1 cellular context compared by ENCODE assay signal in genomic region chr17:47299239-47299910, GRCh38.
TF ChIP-seq lines count a peak whose summit lies in the region.

No MANE protein-coding gene starts in this region.

TF ChIP-seq in HepG2, 621 proteins besides CTCF, POLR2A, EP300 and RAD21:
- no peak for TF ChIP-seq IKZF4 (CRISPR knock-in tag; IDR thresholded peaks at IDR 0.05; ENCODE audit: borderline replicate concordance, low read depth, not compliant biosample characterization)
- no peak for TF ChIP-seq MXD4 (CRISPR knock-in tag; IDR thresholded peaks at IDR 0.05)
- TF ChIP-seq THAP7 (CRISPR knock-in tag; IDR thresholded peaks at IDR 0.05): no peak
- no peak for TF ChIP-seq GATA4 (IDR thresholded peaks at IDR 0.05; ENCODE audit: borderline replicate concordance, low read depth)
- no peak for TF ChIP-seq PHB2 (IDR thresholded peaks at IDR 0.05; ENCODE audit: partially characterized antibody)
- TF ChIP-seq TFE3 (CRISPR knock-in tag; IDR thresholded peaks at IDR 0.05): no peak
- no peak for TF ChIP-seq ZFYVE20 (CRISPR knock-in tag; IDR thresholded peaks at IDR 0.05; ENCODE audit: borderline replicate concordance, low read depth)
- no peak for TF ChIP-seq ZNF550 (CRISPR knock-in tag; IDR thresholded peaks at IDR 0.05; ENCODE audit: borderline replicate concordance)
- no peak for TF ChIP-seq TCF7L2 (IDR thresholded peaks at IDR 0.05; ENCODE audit: low read depth, low read length)
